Comparison of ENCODE assay signal across 1 cellular context in genomic region chr2:65436169-65436824, GRCh38.
TF ChIP-seq lines count a peak whose summit lies in the region.

No MANE protein-coding gene starts in this region.

TF ChIP-seq in HepG2, 621 proteins besides CTCF, POLR2A, EP300 and RAD21 (continued from another document and continues in another):
- TF ChIP-seq NONO (IDR thresholded peaks at IDR 0.05), result no peak
- peak; percentile 61 for TF ChIP-seq NONO (CRISPR knock-in tag; conservative IDR thresholded peaks at IDR 0.05)
- TF ChIP-seq ZNF788 (CRISPR knock-in tag; IDR thresholded peaks at IDR 0.05; ENCODE audit: borderline replicate concordance), result peak; percentile 81
- peak; percentile 81 for TF ChIP-seq HES4 (CRISPR knock-in tag; IDR thresholded peaks at IDR 0.05; ENCODE audit: borderline replicate concordance)
- TF ChIP-seq CREBL2 (CRISPR knock-in tag; IDR thresholded peaks at IDR 0.05; ENCODE audit: borderline replicate concordance), result no peak
- TF ChIP-seq CHD2 (IDR thresholded peaks at IDR 0.05; ENCODE audit: low read depth, low read length), result peak; percentile 10; the same call in 1 of the 2 replicates
- TF ChIP-seq EEA1 (CRISPR knock-in tag; IDR thresholded peaks at IDR 0.05; ENCODE audit: borderline replicate concordance), result no peak; the same call in 1 of the 2 replicates
- no peak for TF ChIP-seq ZNF234 (CRISPR knock-in tag; conservative IDR thresholded peaks at IDR 0.05)
- 0 out of 2 replicates have a peak, but pooled peaks have one; percentile 9 for TF ChIP-seq TRAFD1 (CRISPR knock-in tag; IDR thresholded peaks at IDR 0.05; ENCODE audit: borderline replicate concordance)
- peak; percentile 78 for TF ChIP-seq ZSCAN21 (CRISPR knock-in tag; IDR thresholded peaks at IDR 0.05; ENCODE audit: borderline replicate concordance)
- TF ChIP-seq KDM2A (CRISPR knock-in tag; IDR thresholded peaks at IDR 0.05; ENCODE audit: borderline replicate concordance, low read depth), result peak; percentile 89
- no peak for TF ChIP-seq PAX8 (CRISPR knock-in tag; IDR thresholded peaks at IDR 0.05; ENCODE audit: borderline replicate concordance)
- TF ChIP-seq POLR2AphosphoS2 (IDR thresholded peaks at IDR 0.05; ENCODE audit: low read depth, low read length), result no peak; the same call in 1 of the 2 replicates
- TF ChIP-seq CENPBD1 (CRISPR knock-in tag; IDR thresholded peaks at IDR 0.05; ENCODE audit: borderline replicate concordance, low read depth), result peak; percentile 87; the same call in 1 of the 2 replicates
- TF ChIP-seq MED8 (CRISPR knock-in tag; IDR thresholded peaks at IDR 0.05; ENCODE audit: insufficient replicate concordance), result no peak
- no peak for TF ChIP-seq RORA (CRISPR knock-in tag; IDR thresholded peaks at IDR 0.05)
- no peak for TF ChIP-seq BCLAF1 (IDR thresholded peaks at IDR 0.05)
- TF ChIP-seq ZSCAN12 (CRISPR knock-in tag; IDR thresholded peaks at IDR 0.05), result no peak; the same call in 1 of the 2 replicates
- TF ChIP-seq NCOA5 (CRISPR knock-in tag; IDR thresholded peaks at IDR 0.05), result no peak
- peak; percentile 65; the same call in 1 of the 2 replicates for TF ChIP-seq HNF4A (CRISPR knock-in tag; IDR thresholded peaks at IDR 0.05)
- TF ChIP-seq ELF4 (CRISPR knock-in tag; IDR thresholded peaks at IDR 0.05; ENCODE audit: borderline replicate concordance), result no peak
- TF ChIP-seq KDM4B (CRISPR knock-in tag; IDR thresholded peaks at IDR 0.05), result peak; percentile 69; the same call in 1 of the 2 replicates
- TF ChIP-seq MEIS2 (CRISPR knock-in tag; IDR thresholded peaks at IDR 0.05), result peak; percentile 36
- no peak for TF ChIP-seq MAFF (IDR thresholded peaks at IDR 0.05; ENCODE audit: low read depth, low read length)
- peak; percentile 13 for TF ChIP-seq SP5 (CRISPR knock-in tag; IDR thresholded peaks at IDR 0.05; ENCODE audit: borderline replicate concordance, low read depth)
- peak; percentile 78; the same call in 1 of the 2 replicates for TF ChIP-seq ZBTB7B (CRISPR knock-in tag; IDR thresholded peaks at IDR 0.05)
- peak; percentile 68; the same call in 1 of the 2 replicates for TF ChIP-seq ARID4A (CRISPR knock-in tag; IDR thresholded peaks at IDR 0.05; ENCODE audit: borderline replicate concordance)
- peak; percentile 80 for TF ChIP-seq GATAD2A (CRISPR knock-in tag; IDR thresholded peaks at IDR 0.05)
- peak; percentile 54 for TF ChIP-seq ISL2 (CRISPR knock-in tag; IDR thresholded peaks at IDR 0.05)
- TF ChIP-seq ZNF639 (CRISPR knock-in tag; conservative IDR thresholded peaks at IDR 0.05), result peak; percentile 96
- no peak for TF ChIP-seq CHCHD3 (CRISPR knock-in tag; IDR thresholded peaks at IDR 0.05)
- no peak; the same call in 1 of the 2 replicates for TF ChIP-seq ZFAT (CRISPR knock-in tag; conservative IDR thresholded peaks at IDR 0.05)
- TF ChIP-seq ZNF34 (CRISPR knock-in tag; IDR thresholded peaks at IDR 0.05; ENCODE audit: borderline replicate concordance), result 0 out of 2 replicates have a peak, but pooled peaks have one; percentile 2
- TF ChIP-seq PRPF4 (IDR thresholded peaks at IDR 0.05; ENCODE audit: low read depth, low read length, poor library complexity, severe bottlenecking), result no peak
- peak; percentile 92 for TF ChIP-seq MYPOP (CRISPR knock-in tag; IDR thresholded peaks at IDR 0.05)
- no peak for TF ChIP-seq ZNF253 (CRISPR knock-in tag; IDR thresholded peaks at IDR 0.05; ENCODE audit: borderline replicate concordance)
- no peak for TF ChIP-seq ZNF138 (CRISPR knock-in tag; IDR thresholded peaks at IDR 0.05; ENCODE audit: low read depth)
- TF ChIP-seq SYNCRIP (IDR thresholded peaks at IDR 0.05; ENCODE audit: insufficient read depth, low read depth, low read length), result no peak
- TF ChIP-seq AKNA (CRISPR knock-in tag; IDR thresholded peaks at IDR 0.05; ENCODE audit: borderline replicate concordance), result no peak; the same call in 1 of the 2 replicates
- TF ChIP-seq ZNF44 (CRISPR knock-in tag; IDR thresholded peaks at IDR 0.05), result peak; percentile 66; the same call in 1 of the 2 replicates
- TF ChIP-seq ZNF674 (CRISPR knock-in tag; IDR thresholded peaks at IDR 0.05; ENCODE audit: low read depth), result no peak
- TF ChIP-seq HOXA5 (CRISPR knock-in tag; IDR thresholded peaks at IDR 0.05), result peak; percentile 97
- no peak; the same call in 1 of the 2 replicates for TF ChIP-seq SP140L (CRISPR knock-in tag; IDR thresholded peaks at IDR 0.05; ENCODE audit: borderline replicate concordance)
- peak; percentile 84 for TF ChIP-seq ZGPAT (CRISPR knock-in tag; IDR thresholded peaks at IDR 0.05)
